ENCODE assay signal across 1 cellular context in the genomic region with DNA sequence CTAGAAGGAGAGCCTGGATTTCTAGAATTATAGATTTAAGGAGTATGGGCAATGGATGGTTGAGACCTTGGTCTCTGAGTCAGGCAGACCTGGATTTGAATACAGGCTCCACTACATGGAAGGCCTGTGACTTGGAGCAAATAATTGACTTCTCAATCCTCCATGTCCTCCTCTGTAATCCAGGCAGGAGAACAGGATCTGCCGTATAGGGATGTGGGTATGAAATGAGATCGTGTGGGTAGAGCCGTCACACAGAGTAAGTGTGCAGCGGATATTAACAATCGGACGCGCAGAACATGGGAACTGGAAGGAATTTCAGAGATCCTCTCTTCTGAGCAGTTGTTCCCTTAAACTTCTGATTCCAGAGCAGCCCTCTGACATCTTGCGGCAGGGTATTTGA.
TF ChIP-seq lines count a peak whose summit lies in the region.

No MANE protein-coding gene starts in this region.

TF ChIP-seq in HEK293T, 16 proteins besides CTCF, POLR2A, EP300 and RAD21:
- TF ChIP-seq FOXM1 (IDR thresholded peaks at IDR 0.05; ENCODE audit: borderline replicate concordance) = no peak
- TF ChIP-seq FOXA1 (IDR thresholded peaks at IDR 0.05) = no peak
- no peak for TF ChIP-seq NFRKB (IDR thresholded peaks at IDR 0.05)
- TF ChIP-seq BHLHE40 (IDR thresholded peaks at IDR 0.05; ENCODE audit: borderline replicate concordance) = no peak
- no peak for TF ChIP-seq ARNT (IDR thresholded peaks at IDR 0.05)
- TF ChIP-seq, protein P1, sequence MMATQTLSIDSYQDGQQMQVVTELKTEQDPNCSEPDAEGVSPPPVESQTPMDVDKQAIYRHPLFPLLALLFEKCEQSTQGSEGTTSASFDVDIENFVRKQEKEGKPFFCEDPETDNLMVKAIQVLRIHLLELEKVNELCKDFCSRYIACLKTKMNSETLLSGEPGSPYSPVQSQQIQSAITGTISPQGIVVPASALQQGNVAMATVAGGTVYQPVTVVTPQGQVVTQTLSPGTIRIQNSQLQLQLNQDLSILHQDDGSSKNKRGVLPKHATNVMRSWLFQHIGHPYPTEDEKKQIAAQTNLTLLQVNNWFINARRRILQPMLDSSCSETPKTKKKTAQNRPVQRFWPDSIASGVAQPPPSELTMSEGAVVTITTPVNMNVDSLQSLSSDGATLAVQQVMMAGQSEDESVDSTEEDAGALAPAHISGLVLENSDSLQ (IDR thresholded peaks at IDR 0.05) = no peak
TF ChIP-seq in HEK293T: peak in this region for 0.
